34 cellular contexts compared by ENCODE assay signal in the genomic region with DNA sequence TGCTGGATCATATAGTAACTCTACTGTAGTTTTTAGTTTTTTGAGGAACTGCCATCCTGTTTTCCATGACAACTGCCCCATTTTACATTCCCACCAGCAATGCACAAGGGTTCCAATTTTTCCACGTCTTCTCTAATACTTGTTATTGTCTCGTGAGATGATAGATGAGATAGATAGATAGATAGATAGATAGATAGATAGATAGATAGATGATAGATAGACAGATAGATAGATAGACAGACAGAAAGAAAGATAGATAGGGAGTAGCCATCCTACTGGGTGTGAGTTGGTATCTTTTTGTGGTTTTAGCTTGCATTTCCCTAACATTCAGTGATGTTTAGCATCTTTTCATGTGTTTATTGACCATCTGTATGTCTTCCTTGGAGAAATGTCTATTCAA.
"Had no signal": no experiment of that assay in that cellular context is flagged by ENCODE, and none has a peak within 500 bp of the region (broad histone marks: within the 10 kb centered on the region; RNA-seq: fewer than 3 reads in every experiment).

No MANE protein-coding gene starts in this region.

- FAIRE-seq: colon, endometrium, endothelial cell of umbilical vein had no signal

- H3K4me1 ChIP-seq: adrenal gland, body of pancreas, breast epithelium, gastrocnemius medialis, heart left ventricle had no signal

- H3K36me3 ChIP-seq: adrenal gland, cardiac muscle cell, gastrocnemius medialis, heart left ventricle, WERI-Rb-1 had no signal

- H3K27ac ChIP-seq: adrenal gland, body of pancreas, breast epithelium, cardiac muscle cell, gastrocnemius medialis, heart left ventricle, WERI-Rb-1 had no signal

- DNase-seq: activated B cell treated with CpG ODN at 0.5 μM for 24 hours; activated CD4-positive, alpha-beta T cell treated with anti-CD3 and anti-CD28 coated beads for 48 hours; activated CD4-positive, alpha-beta T cell treated with anti-CD3 and anti-CD28 coated beads, Interleukin-2, amount 50 U/mL, for 1 hour; activated CD4-positive, alpha-beta T cell treated with anti-CD3 and anti-CD28 coated beads, Interleukin-2, amount 50 U/mL, for 48 hours; activated CD8-positive, alpha-beta memory T cell treated with anti-CD3 and anti-CD28 coated beads for 24 hours; activated CD8-positive, alpha-beta T cell treated with anti-CD3 and anti-CD28 coated beads for 36 hours; activated effector memory CD4-positive, alpha-beta T cell treated with Interleukin-2 at 50 U/mL for 16 hours; activated gamma-delta T cell treated with Interleukin-2 at 50 U/mL for 16 hours; activated naive CD4-positive, alpha-beta T cell treated with anti-CD3 and anti-CD28 coated beads for 36 hours; activated naive CD8-positive, alpha-beta T cell treated with anti-CD3 and anti-CD28 coated beads for 36 hours; activated naive CD8-positive, alpha-beta T cell treated with anti-CD3 and anti-CD28 coated beads, Interleukin-2, amount 50 U/mL, for 24 hours; activated T-cell treated with anti-CD3 and anti-CD28 coated beads, Interleukin-2, amount 50 U/mL, for 4 hours; adrenal gland; amygdala; aorta; body of pancreas; cortex of kidney; dermis blood vessel endothelial cell; effector CD4-positive, alpha-beta T cell; gastrocnemius medialis; glutamatergic neuron; heart left ventricle; T-helper 1 cell; T-helper 17 cell; T1000; WERI-Rb-1 had no signal

- H3K9me3 ChIP-seq: adrenal gland, body of pancreas, gastrocnemius medialis, heart left ventricle had no signal

- H3K4me3 ChIP-seq: adrenal gland, body of pancreas, breast epithelium, cardiac muscle cell, gastrocnemius medialis, heart left ventricle had no signal

- ATAC-seq: activated CD4-positive, CD25-positive, alpha-beta regulatory T cell treated with anti-CD3 and anti-CD28 coated beads, Interleukin-2, amount 50 U/mL, for 24 hours; activated CD8-positive, alpha-beta T cell treated with anti-CD3 and anti-CD28 coated beads for 36 hours; activated naive CD8-positive, alpha-beta T cell treated with anti-CD3 and anti-CD28 coated beads, Interleukin-2, amount 50 U/mL, for 24 hours; activated T-cell treated with anti-CD3 and anti-CD28 coated beads, Interleukin-2, amount 50 U/mL, for 4 hours; activated T-helper 17 cell treated with anti-CD3 and anti-CD28 coated beads, Interleukin-2, amount 50 U/mL, for 72 hours; body of pancreas; esophagus mucosa; gastrocnemius medialis; heart left ventricle; T-helper 17 cell had no signal

- H3K27me3 ChIP-seq: body of pancreas, breast epithelium, cardiac muscle cell had no signal
